ENCODE assay signal across 1 cellular context in the genomic region with DNA sequence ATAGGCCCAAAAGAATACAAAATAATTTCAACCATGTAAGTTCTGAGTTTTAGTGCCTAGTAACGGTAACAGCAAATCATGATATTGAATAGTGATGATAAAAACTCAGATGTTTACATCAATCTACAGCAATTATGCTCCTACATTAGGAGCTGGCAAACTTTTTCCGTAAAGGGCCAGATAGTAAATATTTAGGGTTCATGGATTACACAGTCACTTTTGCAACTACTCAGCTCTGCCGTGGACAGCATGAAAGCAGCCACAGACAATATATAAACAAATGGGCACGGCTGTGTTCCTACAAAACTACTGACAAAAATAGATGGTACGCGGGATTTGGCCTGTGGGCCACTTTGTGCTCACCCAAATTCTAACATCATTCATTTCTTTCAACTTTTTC.
TF ChIP-seq lines count a peak whose summit lies in the region.

No MANE protein-coding gene starts in this region.

TF ChIP-seq in endothelial cell of umbilical vein, 7 proteins besides CTCF, POLR2A, EP300 and RAD21:
- TF ChIP-seq EZH2 (IDR thresholded peaks at IDR 0.05; ENCODE audit: borderline replicate concordance, low read depth, low read length, severe bottlenecking) (no peak), POLR2AphosphoS5 (IDR thresholded peaks at IDR 0.05; ENCODE audit: insufficient read depth, low read depth, low read length) (no peak), GATA2 (IDR thresholded peaks at IDR 0.05; ENCODE audit: insufficient read depth, insufficient read length, low read depth, low read length) (no peak), MAX (IDR thresholded peaks at IDR 0.05; ENCODE audit: insufficient read depth, insufficient read length) (no peak), JUN (IDR thresholded peaks at IDR 0.05; ENCODE audit: borderline replicate concordance, insufficient read depth, insufficient read length, low read depth) (no peak), MYC (IDR thresholded peaks at IDR 0.05; ENCODE audit: low read depth, low read length) (no peak), FOS (IDR thresholded peaks at IDR 0.05; ENCODE audit: borderline replicate concordance, insufficient read depth, low read length) (no peak)
TF ChIP-seq in endothelial cell of umbilical vein: peak in this region for 0.
